In the genomic region with DNA sequence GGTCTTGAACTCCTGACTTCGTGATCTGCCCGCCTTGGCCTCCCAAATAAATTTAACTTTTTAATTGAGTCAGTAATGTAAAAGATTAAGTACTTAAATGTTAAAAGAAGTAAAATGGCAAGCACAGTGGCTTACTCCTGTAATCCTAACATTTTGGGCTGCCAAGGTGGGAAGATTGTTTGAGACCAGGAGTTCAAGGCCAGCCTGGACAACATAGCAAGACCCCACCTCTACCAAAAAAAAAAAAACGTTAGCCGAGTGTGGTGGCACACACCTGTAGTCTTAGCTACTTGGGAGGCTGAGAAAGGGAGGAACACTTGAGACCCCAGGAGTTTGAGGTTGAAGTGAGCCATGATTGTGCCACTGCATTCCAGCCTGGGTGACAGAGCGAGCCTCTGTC, we compare ENCODE assay signal across 17 cellular contexts. TPM values are rescaled to one million over a fixed set of nuclear protein-coding genes. Genes with fewer than 3 reads are reported as not detected.
DNase-seq lines count a peak whose midpoint lies in the region; ATAC-seq and TF ChIP-seq lines count a peak whose summit lies in the region.
"Had no signal": no experiment of that assay in that cellular context is flagged by ENCODE, and none has a peak within 500 bp of the region (broad histone marks: within the 10 kb centered on the region; RNA-seq: fewer than 3 reads in every experiment).

No MANE protein-coding gene starts in this region.

- H2AFZ ChIP-seq in Karpas-422 (ENCODE audit: low read length): no peak overlapping the region

- H3K9me3 Mint-ChIP-seq in activated B cell treated with CpG ODN at 0.5 μM for 24 hours (peaks cover 26% of the 10 kb centered on the region), Caco-2 (ENCODE audit: unreplicated experiment) (peaks cover 36% of the 10 kb centered on the region)
- peaks cover 28% of the 10 kb centered on the region for H3K9me3 Mint-ChIP-seq in stimulated activated memory B cell treated with anti-CD40 and anti-IgM and Interleukin-4, amounts not matched to agents 10 μg/mL and 1 μg/mL and 100 μg/mL, for 72 hours

- no peaks in the 10 kb centered on the region for H4K20me1 ChIP-seq in BLaER1 treated with 17β-estradiol and CSF1 and Interleukin-3, amounts not matched to agents 10 nM and 100 nM
- H4K20me1 ChIP-seq in Karpas-422 (ENCODE audit: insufficient read depth, low read depth, low read length): no peaks in the 10 kb centered on the region

- CTCF ChIA-PET in activated B cell treated with CpG ODN at 0.5 μM for 24 hours (lab: Charles Lee) (interaction anchor here (0.8 to 1.0 kb wide), 2 partner anchors 21 to 25 kb away, joined by 3 to 4 read pairs; no protein-coding TSS in a partner anchor), Caco-2 (lab: Charles Lee) (no interaction called here)

- POLR2A ChIA-PET in activated B cell treated with CpG ODN at 0.5 μM for 24 hours (lab: Charles Lee) (interaction anchor here (0.5 to 3.4 kb wide), 11 partner anchors 10 to 122 kb away, joined by 3 to 29 read pairs (median 5); a partner anchor contains a TSS), Caco-2 (lab: Charles Lee) (no interaction called here)

- peaks cover 16 to 38% (median 28%) of the 10 kb centered on the region in 11 experiments; a peak in 21 of 22 replicates for H3K36me3 ChIP-seq in BLaER1 treated with 17β-estradiol and CSF1 and Interleukin-3, amounts not matched to agents 10 nM and 100 nM
- H3K36me3 ChIP-seq in Karpas-422 (ENCODE audit: insufficient read depth, low read length) (peaks cover 13% of the 10 kb centered on the region), brain microvascular endothelial cell (replicated peaks) (no peaks in the 10 kb centered on the region), Caco-2 (ENCODE audit: control insufficient read depth, insufficient read depth, low read length) (no peaks in the 10 kb centered on the region)

- H3K9ac ChIP-seq in BLaER1 treated with 17β-estradiol and CSF1 and Interleukin-3, amounts not matched to agents 10 nM and 100 nM: peak overlapping the region in 7 of 11 experiments; percentile 7 to 72 (median 52); a peak in 9 of 22 replicates
- no peak overlapping the region for H3K9ac ChIP-seq in Karpas-422 (ENCODE audit: low read length)

- H3K27me3 ChIP-seq in BLaER1 treated with 17β-estradiol and CSF1 and Interleukin-3, amounts not matched to agents 10 nM and 100 nM: no peaks in the 10 kb centered on the region
- no peaks in the 10 kb centered on the region for H3K27me3 ChIP-seq in Karpas-422 (ENCODE audit: low read length)
- H3K27me3 ChIP-seq in brain microvascular endothelial cell (replicated peaks): no peaks in the 10 kb centered on the region
- H3K27me3 ChIP-seq in Caco-2 (replicated peaks; ENCODE audit: control insufficient read depth, insufficient read depth, low read length): no peaks in the 10 kb centered on the region
- H3K27me3 ChIP-seq: SJSA1 had no signal

- TF ChIP-seq CTCF in activated B cell treated with CpG ODN at 0.5 μM for 24 hours (IDR thresholded peaks at IDR 0.05) (no peak), brain microvascular endothelial cell (IDR thresholded peaks at IDR 0.05; ENCODE audit: low read depth, low read length, missing control alignments) (no peak), Caco-2 (IDR thresholded peaks at IDR 0.05; ENCODE audit: insufficient read depth in 1 of 2, low read depth in 1 of 2, low read length in 1 of 2, severe bottlenecking in 1 of 2, unreplicated experiment in 1 of 2) (no peak)

- H3K4me1 Mint-ChIP-seq in activated B cell treated with CpG ODN at 0.5 μM for 24 hours (peaks cover 80% of the 10 kb centered on the region), Caco-2 (ENCODE audit: low read depth, unreplicated experiment) (peaks cover 7% of the 10 kb centered on the region)
- peaks cover 63% of the 10 kb centered on the region for H3K4me1 Mint-ChIP-seq in stimulated activated memory B cell treated with anti-CD40 and anti-IgM and Interleukin-4, amounts not matched to agents 10 μg/mL and 1 μg/mL and 100 μg/mL, for 72 hours

- H3K27ac ChIP-seq in BLaER1 treated with 17β-estradiol and CSF1 and Interleukin-3, amounts not matched to agents 10 nM and 100 nM: peak overlapping the region; percentile 56 to 92 (median 79); a peak in 20 of 22 replicates
- peak overlapping the region; percentile 99 for H3K27ac ChIP-seq in Karpas-422 (ENCODE audit: low read length)
- no peak overlapping the region for H3K27ac ChIP-seq in brain microvascular endothelial cell
- H3K27ac ChIP-seq: SJSA1 had no signal

- peaks cover 15 to 53% (median 24%) of the 10 kb centered on the region in 10 experiments for H3K4me1 ChIP-seq in BLaER1 treated with 17β-estradiol and CSF1 and Interleukin-3, amounts not matched to agents 10 nM and 100 nM
- peaks cover 83% of the 10 kb centered on the region for H3K4me1 ChIP-seq in Karpas-422 (ENCODE audit: low read length)
- no peaks in the 10 kb centered on the region for H3K4me1 ChIP-seq in Caco-2
- H3K4me1 ChIP-seq: SJSA1 had no signal

- H3K4me3 Mint-ChIP-seq in activated B cell treated with CpG ODN at 0.5 μM for 24 hours (peak overlapping the region; percentile 15), Caco-2 (ENCODE audit: unreplicated experiment) (no peak overlapping the region)
- no peak overlapping the region for H3K4me3 Mint-ChIP-seq in stimulated activated memory B cell treated with anti-CD40 and anti-IgM and Interleukin-4, amounts not matched to agents 10 μg/mL and 1 μg/mL and 100 μg/mL, for 72 hours
- H3K4me3 Mint-ChIP-seq: CD8-positive, alpha-beta T cell had no signal

- peak overlapping the region in 2 of 10 experiments; percentile 46 to 49; a peak in 2 of 20 replicates for H3K4me3 ChIP-seq in BLaER1 treated with 17β-estradiol and CSF1 and Interleukin-3, amounts not matched to agents 10 nM and 100 nM
- peak overlapping the region; percentile 26; the same call in 1 of the 2 replicates for H3K4me3 ChIP-seq in Karpas-422 (ENCODE audit: low read length)
- H3K4me3 ChIP-seq in brain microvascular endothelial cell (ENCODE audit: low read depth, low read length): no peak overlapping the region
- H3K4me3 ChIP-seq in Caco-2 (ENCODE audit: low read depth, low read length): no peak overlapping the region
- H3K4me3 ChIP-seq: SJSA1 had no signal

- peaks cover 92% of the 10 kb centered on the region for H3K79me2 ChIP-seq in Karpas-422 (ENCODE audit: low read length)

- in situ Hi-C loops in brain microvascular endothelial cell (cut with HindIII; ENCODE audit: low pct_ligation_motif_present, low sequenced_read_pairs): no loop called here

- H3K27ac Mint-ChIP-seq in activated B cell treated with CpG ODN at 0.5 μM for 24 hours (peak overlapping the region; percentile 97), Caco-2 (ENCODE audit: unreplicated experiment) (no peak overlapping the region)
- H3K27ac Mint-ChIP-seq in stimulated activated memory B cell treated with anti-CD40 and anti-IgM and Interleukin-4, amounts not matched to agents 10 μg/mL and 1 μg/mL and 100 μg/mL, for 72 hours: peak overlapping the region; percentile 82

- no peak for ATAC-seq in activated B cell treated with CpG ODN at 0.5 μM for 24 hours (ENCODE audit: low read depth)
- ATAC-seq in stimulated activated memory B cell treated with anti-CD40 and anti-IgM and Interleukin-4, amounts not matched to agents 10 μg/mL and 1 μg/mL and 100 μg/mL, for 72 hours: no peak
- ATAC-seq: CD8-positive, alpha-beta T cell; Right ventricle myocardium inferior had no signal

- DNase-seq in Karpas-422 (no peak), activated B cell treated with CpG ODN at 0.5 μM for 24 hours (no peak), brain microvascular endothelial cell (no peak), Caco-2 (no peak)
- no peak for DNase-seq in activated CD4-positive, alpha-beta T cell treated with anti-CD3 and anti-CD28 coated beads, Interleukin-2, amount 50 U/mL, for 4 hours
- DNase-seq: CD8-positive, alpha-beta T cell; GDM1; NCI-H1105 treated with DMSO at 0.1 percent for 48 hours; NCI-H2029 treated with DMSO at 0.1 percent for 48 hours; NCI-H226; NCI-H510A treated with DMSO at 0.1 percent for 48 hours; NCI-H748 treated with DMSO at 0.1 percent for 48 hours; NK-92 treated with Interleukin-12 subunit alpha and Interleukin-12 subunit beta, amount 100 ng/mL, for 24 hours had no signal

- no peaks in the 10 kb centered on the region for H3K9me2 ChIP-seq in Karpas-422 (replicated peaks; ENCODE audit: insufficient read depth, low read length)

- intact Hi-C loops in activated B cell treated with CpG ODN at 0.5 μM for 24 hours (cut with micrococcal nuclease) (loop anchor here (1.0 to 2.0 kb wide), 6 partner anchors 9 to 82 kb away; a partner anchor contains a TSS), Caco-2 (cut with micrococcal nuclease; ENCODE audit: unreplicated experiment) (no loop called here)

- H3K4me2 ChIP-seq in BLaER1 treated with 17β-estradiol and CSF1 and Interleukin-3, amounts not matched to agents 10 nM and 100 nM: peak overlapping the region; percentile 43 to 88 (median 63); a peak in 21 of 22 replicates
- peak overlapping the region; percentile 82 for H3K4me2 ChIP-seq in Karpas-422 (ENCODE audit: low read depth, low read length, poor library complexity, severe bottlenecking)

- no peaks in the 10 kb centered on the region for H3K27me3 Mint-ChIP-seq in activated B cell treated with CpG ODN at 0.5 μM for 24 hours
- H3K27me3 Mint-ChIP-seq in stimulated activated memory B cell treated with anti-CD40 and anti-IgM and Interleukin-4, amounts not matched to agents 10 μg/mL and 1 μg/mL and 100 μg/mL, for 72 hours: no peaks in the 10 kb centered on the region
- no peaks in the 10 kb centered on the region for H3K27me3 Mint-ChIP-seq in Caco-2 (ENCODE audit: insufficient read depth, unreplicated experiment)

- H3K36me3 Mint-ChIP-seq in activated B cell treated with CpG ODN at 0.5 μM for 24 hours (ENCODE audit: low read depth): peaks cover 52% of the 10 kb centered on the region
- peaks cover 48% of the 10 kb centered on the region for H3K36me3 Mint-ChIP-seq in stimulated activated memory B cell treated with anti-CD40 and anti-IgM and Interleukin-4, amounts not matched to agents 10 μg/mL and 1 μg/mL and 100 μg/mL, for 72 hours
- H3K36me3 Mint-ChIP-seq in Caco-2 (ENCODE audit: insufficient read depth, unreplicated experiment): peaks cover 24% of the 10 kb centered on the region

- peaks cover 52 to 76% (median 60%) of the 10 kb centered on the region in 11 experiments for H3K9me3 ChIP-seq in BLaER1 treated with 17β-estradiol and CSF1 and Interleukin-3, amounts not matched to agents 10 nM and 100 nM (replicated peaks in 1 of 11)
- H3K9me3 ChIP-seq in Karpas-422 (ENCODE audit: low read length) (peaks cover 5% of the 10 kb centered on the region; the same call in 1 of the 2 replicates), Caco-2 (peaks cover 13% of the 10 kb centered on the region)

- BruUV-seq in Caco-2 (replicated peaks; lab: Mats Ljungman, UMichigan): no TSS peak

RNA-seq across cellular contexts. Expression of a gene that starts 26.1 kb away (rescaled TPM):
- total RNA-seq in Karpas-422 (2014; rRNA removed; shearing (Covaris generic); ENCODE audit: low replicate concordance): 39.3 and 65.7 TPM in 2 replicates
- total RNA-seq in activated B cell treated with CpG ODN at 0.5 μM for 24 hours (31.4 and 38.9 TPM in 2 replicates), Caco-2 (2022) (33.8 and 36.9 TPM in 2 replicates)

RNA-seq across cellular contexts. Expression of a gene that starts 26.4 kb away (rescaled TPM):
- total RNA-seq in Karpas-422 (2014; rRNA removed; shearing (Covaris generic); ENCODE audit: low replicate concordance): 28.5 and 64.4 TPM in 2 replicates
- total RNA-seq in activated B cell treated with CpG ODN at 0.5 μM for 24 hours (15.3 and 16.3 TPM in 2 replicates), Caco-2 (2022) (18.9 and 19.6 TPM in 2 replicates)
